ENCODE assay signal across 1 cellular context in genomic region chr6:35213824-35214756, GRCh38.
TF ChIP-seq lines count a peak whose summit lies in the region.

TSS of gene SCUBE3 (plus strand) at chr6:35213956. CDS start at chr6:35214419, 463 bp downstream.

TF ChIP-seq in HEK293, 187 proteins besides CTCF, POLR2A, EP300 and RAD21 (continued from another document and continues in another):
- TF ChIP-seq AEBP2 (tag by site-specific recombination; IDR thresholded peaks at IDR 0.05; ENCODE audit: borderline replicate concordance): no peak
- TF ChIP-seq PRDM6 (tag by site-specific recombination; IDR thresholded peaks at IDR 0.05): no peak
- no peak for TF ChIP-seq GFI1B (tag by site-specific recombination; IDR thresholded peaks at IDR 0.05)
- TF ChIP-seq, protein P1, sequence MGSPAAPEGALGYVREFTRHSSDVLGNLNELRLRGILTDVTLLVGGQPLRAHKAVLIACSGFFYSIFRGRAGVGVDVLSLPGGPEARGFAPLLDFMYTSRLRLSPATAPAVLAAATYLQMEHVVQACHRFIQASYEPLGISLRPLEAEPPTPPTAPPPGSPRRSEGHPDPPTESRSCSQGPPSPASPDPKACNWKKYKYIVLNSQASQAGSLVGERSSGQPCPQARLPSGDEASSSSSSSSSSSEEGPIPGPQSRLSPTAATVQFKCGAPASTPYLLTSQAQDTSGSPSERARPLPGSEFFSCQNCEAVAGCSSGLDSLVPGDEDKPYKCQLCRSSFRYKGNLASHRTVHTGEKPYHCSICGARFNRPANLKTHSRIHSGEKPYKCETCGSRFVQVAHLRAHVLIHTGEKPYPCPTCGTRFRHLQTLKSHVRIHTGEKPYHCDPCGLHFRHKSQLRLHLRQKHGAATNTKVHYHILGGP (tag by site-specific recombination; IDR thresholded peaks at IDR 0.05): no peak
- TF ChIP-seq ZNF501 (tag by site-specific recombination; IDR thresholded peaks at IDR 0.05): no peak
- TF ChIP-seq, protein P2, sequence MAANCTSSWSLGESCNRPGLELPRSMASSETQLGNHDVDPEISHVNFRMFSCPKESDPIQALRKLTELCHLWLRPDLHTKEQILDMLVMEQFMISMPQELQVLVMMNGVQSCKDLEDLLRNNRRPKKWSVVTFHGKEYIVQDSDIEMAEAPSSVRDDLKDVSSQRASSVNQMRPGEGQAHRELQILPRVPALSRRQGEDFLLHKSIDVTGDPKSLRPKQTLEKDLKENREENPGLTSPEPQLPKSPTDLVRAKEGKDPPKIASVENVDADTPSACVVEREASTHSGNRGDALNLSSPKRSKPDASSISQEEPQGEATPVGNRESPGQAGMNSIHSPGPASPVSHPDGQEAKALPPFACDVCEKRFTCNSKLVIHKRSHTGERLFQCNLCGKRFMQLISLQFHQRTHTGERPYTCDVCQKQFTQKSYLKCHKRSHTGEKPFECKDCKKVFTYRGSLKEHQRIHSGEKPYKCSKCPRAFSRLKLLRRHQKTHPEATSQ (tag by site-specific recombination; IDR thresholded peaks at IDR 0.05): no peak
- TF ChIP-seq ZNF18 (tag by site-specific recombination; IDR thresholded peaks at IDR 0.05): no peak
- TF ChIP-seq, protein P3, sequence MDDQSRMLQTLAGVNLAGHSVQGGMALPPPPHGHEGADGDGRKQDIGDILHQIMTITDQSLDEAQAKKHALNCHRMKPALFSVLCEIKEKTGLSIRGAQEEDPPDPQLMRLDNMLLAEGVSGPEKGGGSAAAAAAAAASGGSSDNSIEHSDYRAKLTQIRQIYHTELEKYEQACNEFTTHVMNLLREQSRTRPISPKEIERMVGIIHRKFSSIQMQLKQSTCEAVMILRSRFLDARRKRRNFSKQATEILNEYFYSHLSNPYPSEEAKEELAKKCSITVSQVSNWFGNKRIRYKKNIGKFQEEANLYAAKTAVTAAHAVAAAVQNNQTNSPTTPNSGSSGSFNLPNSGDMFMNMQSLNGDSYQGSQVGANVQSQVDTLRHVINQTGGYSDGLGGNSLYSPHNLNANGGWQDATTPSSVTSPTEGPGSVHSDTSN (CRISPR knock-in tag; IDR thresholded peaks at IDR 0.05): peak; percentile 56
- TF ChIP-seq, protein P4, sequence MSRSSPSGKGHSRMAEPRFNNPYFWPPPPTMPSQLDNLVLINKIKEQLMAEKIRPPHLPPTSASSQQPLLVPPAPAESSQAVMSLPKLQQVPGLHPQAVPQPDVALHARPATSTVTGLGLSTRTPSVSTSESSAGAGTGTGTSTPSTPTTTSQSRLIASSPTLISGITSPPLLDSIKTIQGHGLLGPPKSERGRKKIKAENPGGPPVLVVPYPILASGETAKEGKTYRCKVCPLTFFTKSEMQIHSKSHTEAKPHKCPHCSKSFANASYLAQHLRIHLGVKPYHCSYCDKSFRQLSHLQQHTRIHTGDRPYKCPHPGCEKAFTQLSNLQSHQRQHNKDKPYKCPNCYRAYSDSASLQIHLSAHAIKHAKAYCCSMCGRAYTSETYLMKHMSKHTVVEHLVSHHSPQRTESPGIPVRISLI (tag by site-specific recombination; IDR thresholded peaks at IDR 0.05): no peak
- no peak for TF ChIP-seq ZNF302 (tag by site-specific recombination; IDR thresholded peaks at IDR 0.05; ENCODE audit: low read depth)
- TF ChIP-seq KLF16 (tag by site-specific recombination; IDR thresholded peaks at IDR 0.05): no peak
- TF ChIP-seq ZNF350 (tag by site-specific recombination; IDR thresholded peaks at IDR 0.05): no peak
- no peak for TF ChIP-seq ZNF830 (tag by site-specific recombination; IDR thresholded peaks at IDR 0.05; ENCODE audit: low read depth)
- no peak for TF ChIP-seq SCRT1 (tag by site-specific recombination; IDR thresholded peaks at IDR 0.05; ENCODE audit: borderline replicate concordance)
- TF ChIP-seq ZNF146 (tag by site-specific recombination; IDR thresholded peaks at IDR 0.05): no peak
- no peak for TF ChIP-seq ZNF785 (tag by site-specific recombination; IDR thresholded peaks at IDR 0.05)
- TF ChIP-seq, protein P5, sequence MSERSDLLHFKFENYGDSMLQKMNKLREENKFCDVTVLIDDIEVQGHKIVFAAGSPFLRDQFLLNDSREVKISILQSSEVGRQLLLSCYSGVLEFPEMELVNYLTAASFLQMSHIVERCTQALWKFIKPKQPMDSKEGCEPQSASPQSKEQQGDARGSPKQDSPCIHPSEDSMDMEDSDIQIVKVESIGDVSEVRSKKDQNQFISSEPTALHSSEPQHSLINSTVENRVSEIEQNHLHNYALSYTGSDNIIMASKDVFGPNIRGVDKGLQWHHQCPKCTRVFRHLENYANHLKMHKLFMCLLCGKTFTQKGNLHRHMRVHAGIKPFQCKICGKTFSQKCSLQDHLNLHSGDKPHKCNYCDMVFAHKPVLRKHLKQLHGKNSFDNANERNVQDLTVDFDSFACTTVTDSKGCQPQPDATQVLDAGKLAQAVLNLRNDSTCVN (tag by site-specific recombination; optimal IDR thresholded peaks at IDR 0.05): peak; percentile 75
- TF ChIP-seq, protein P6, sequence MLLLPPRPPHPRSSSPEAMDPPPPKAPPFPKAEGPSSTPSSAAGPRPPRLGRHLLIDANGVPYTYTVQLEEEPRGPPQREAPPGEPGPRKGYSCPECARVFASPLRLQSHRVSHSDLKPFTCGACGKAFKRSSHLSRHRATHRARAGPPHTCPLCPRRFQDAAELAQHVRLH (tag by site-specific recombination; IDR thresholded peaks at IDR 0.05): no peak
- TF ChIP-seq ZNF394 (tag by site-specific recombination; IDR thresholded peaks at IDR 0.05; ENCODE audit: borderline replicate concordance): no peak
- no peak for TF ChIP-seq ZNF548 (tag by site-specific recombination; IDR thresholded peaks at IDR 0.05)
- TF ChIP-seq WT1 (tag by site-specific recombination; IDR thresholded peaks at IDR 0.05): no peak
- TF ChIP-seq ZNF626 (tag by site-specific recombination; IDR thresholded peaks at IDR 0.05): no peak
- peak; percentile 42; the same call in 1 of the 2 replicates for TF ChIP-seq KLF8 (tag by site-specific recombination; IDR thresholded peaks at IDR 0.05)
- TF ChIP-seq, protein P7, sequence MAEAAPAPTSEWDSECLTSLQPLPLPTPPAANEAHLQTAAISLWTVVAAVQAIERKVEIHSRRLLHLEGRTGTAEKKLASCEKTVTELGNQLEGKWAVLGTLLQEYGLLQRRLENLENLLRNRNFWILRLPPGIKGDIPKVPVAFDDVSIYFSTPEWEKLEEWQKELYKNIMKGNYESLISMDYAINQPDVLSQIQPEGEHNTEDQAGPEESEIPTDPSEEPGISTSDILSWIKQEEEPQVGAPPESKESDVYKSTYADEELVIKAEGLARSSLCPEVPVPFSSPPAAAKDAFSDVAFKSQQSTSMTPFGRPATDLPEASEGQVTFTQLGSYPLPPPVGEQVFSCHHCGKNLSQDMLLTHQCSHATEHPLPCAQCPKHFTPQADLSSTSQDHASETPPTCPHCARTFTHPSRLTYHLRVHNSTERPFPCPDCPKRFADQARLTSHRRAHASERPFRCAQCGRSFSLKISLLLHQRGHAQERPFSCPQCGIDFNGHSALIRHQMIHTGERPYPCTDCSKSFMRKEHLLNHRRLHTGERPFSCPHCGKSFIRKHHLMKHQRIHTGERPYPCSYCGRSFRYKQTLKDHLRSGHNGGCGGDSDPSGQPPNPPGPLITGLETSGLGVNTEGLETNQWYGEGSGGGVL (tag by site-specific recombination; IDR thresholded peaks at IDR 0.05): no peak
- TF ChIP-seq ZNF404 (tag by site-specific recombination; IDR thresholded peaks at IDR 0.05): no peak
- no peak for TF ChIP-seq ZNF76 (tag by site-specific recombination; IDR thresholded peaks at IDR 0.05; ENCODE audit: borderline replicate concordance, low read depth)
- TF ChIP-seq INSM2 (tag by site-specific recombination; IDR thresholded peaks at IDR 0.05): no peak
- no peak for TF ChIP-seq ZNF324 (tag by site-specific recombination; IDR thresholded peaks at IDR 0.05)
- peak; percentile 95 for TF ChIP-seq PRDM1 (tag by site-specific recombination; IDR thresholded peaks at IDR 0.05)
- no peak for TF ChIP-seq HOXA7 (CRISPR knock-in tag; IDR thresholded peaks at IDR 0.05; ENCODE audit: borderline replicate concordance)
- no peak for TF ChIP-seq RBAK (tag by site-specific recombination; IDR thresholded peaks at IDR 0.05)
- TF ChIP-seq ZNF26 (tag by site-specific recombination; IDR thresholded peaks at IDR 0.05): no peak
- peak; percentile 61 for TF ChIP-seq ZNF335 (tag by site-specific recombination; conservative IDR thresholded peaks at IDR 0.05)
- TF ChIP-seq ZBTB20 (tag by site-specific recombination; IDR thresholded peaks at IDR 0.05): peak; percentile 37; the same call in 1 of the 2 replicates
- no peak for TF ChIP-seq REPIN1 (tag by site-specific recombination; IDR thresholded peaks at IDR 0.05; ENCODE audit: low read depth)
- TF ChIP-seq ZNF48 (tag by site-specific recombination; IDR thresholded peaks at IDR 0.05): no peak
- peak; percentile 75 for TF ChIP-seq ZNF513 (tag by site-specific recombination; IDR thresholded peaks at IDR 0.05)
- TF ChIP-seq ZBTB8A (tag by site-specific recombination; IDR thresholded peaks at IDR 0.05): peak; percentile 63; the same call in 1 of the 2 replicates
- TF ChIP-seq ZNF776 (tag by site-specific recombination; IDR thresholded peaks at IDR 0.05; ENCODE audit: borderline replicate concordance): no peak
- peak; percentile 24; the same call in 1 of the 2 replicates for TF ChIP-seq ZNF596 (tag by site-specific recombination; IDR thresholded peaks at IDR 0.05)
- TF ChIP-seq ZNF184 (tag by site-specific recombination; IDR thresholded peaks at IDR 0.05): no peak
- peak; percentile 26; the same call in 1 of the 2 replicates for TF ChIP-seq ZBTB17 (tag by site-specific recombination; IDR thresholded peaks at IDR 0.05)
- no peak for TF ChIP-seq KLF10 (tag by site-specific recombination; IDR thresholded peaks at IDR 0.05)
- no peak for TF ChIP-seq ZSCAN30 (tag by site-specific recombination; IDR thresholded peaks at IDR 0.05)
- TF ChIP-seq ZNF837 (tag by site-specific recombination; IDR thresholded peaks at IDR 0.05): no peak
- no peak for TF ChIP-seq ZNF530 (tag by site-specific recombination; IDR thresholded peaks at IDR 0.05; ENCODE audit: low read depth)
- no peak for TF ChIP-seq ZNF670 (tag by site-specific recombination; IDR thresholded peaks at IDR 0.05; ENCODE audit: low read depth)
